7 cellular contexts compared by ENCODE assay signal in the genomic region with DNA sequence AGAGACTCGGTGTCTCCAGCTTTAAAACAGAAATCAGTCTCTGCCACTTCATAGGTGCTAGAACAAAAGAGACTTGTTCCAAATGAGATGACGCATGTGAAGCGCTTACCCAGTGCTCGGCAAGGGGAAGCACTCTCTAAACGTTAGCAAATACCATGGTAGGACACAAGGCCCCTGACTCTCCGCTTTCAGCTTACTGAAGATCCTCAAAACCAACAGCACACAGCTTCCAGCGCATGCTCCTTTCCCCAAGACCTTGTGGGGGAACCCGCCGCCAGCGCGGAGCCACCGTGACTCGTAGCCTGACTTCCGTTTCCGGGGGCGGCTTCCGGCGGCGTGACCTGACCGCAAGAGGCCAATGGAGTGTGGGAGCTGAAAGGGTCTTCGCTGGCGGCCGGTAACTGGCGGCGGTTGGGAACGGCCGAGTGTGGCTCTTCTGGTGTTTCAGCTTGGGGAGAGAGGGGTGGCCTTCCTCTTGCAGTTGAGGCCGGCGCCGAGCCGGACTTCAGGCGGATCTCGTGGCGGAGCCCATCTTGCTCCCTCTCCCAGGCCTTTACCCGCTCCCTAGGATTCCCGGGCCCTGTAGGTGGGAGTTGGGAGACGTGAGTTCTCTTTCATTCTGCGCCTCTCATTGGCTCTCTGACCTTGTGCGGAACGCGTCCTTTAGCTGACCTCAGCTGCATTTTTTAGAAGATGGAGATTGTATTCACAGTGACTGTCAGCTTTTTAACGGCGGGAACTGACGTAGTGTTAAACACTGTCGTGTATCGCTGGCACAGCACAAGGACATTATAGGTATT.
DNase-seq lines count a peak whose midpoint lies in the region; ATAC-seq and TF ChIP-seq lines count a peak whose summit lies in the region.

A gene with protein sequence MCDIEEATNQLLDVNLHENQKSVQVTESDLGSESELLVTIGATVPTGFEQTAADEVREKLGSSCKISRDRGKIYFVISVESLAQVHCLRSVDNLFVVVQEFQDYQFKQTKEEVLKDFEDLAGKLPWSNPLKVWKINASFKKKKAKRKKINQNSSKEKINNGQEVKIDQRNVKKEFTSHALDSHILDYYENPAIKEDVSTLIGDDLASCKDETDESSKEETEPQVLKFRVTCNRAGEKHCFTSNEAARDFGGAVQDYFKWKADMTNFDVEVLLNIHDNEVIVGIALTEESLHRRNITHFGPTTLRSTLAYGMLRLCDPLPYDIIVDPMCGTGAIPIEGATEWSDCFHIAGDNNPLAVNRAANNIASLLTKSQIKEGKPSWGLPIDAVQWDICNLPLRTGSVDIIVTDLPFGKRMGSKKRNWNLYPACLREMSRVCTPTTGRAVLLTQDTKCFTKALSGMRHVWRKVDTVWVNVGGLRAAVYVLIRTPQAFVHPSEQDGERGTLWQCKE (plus strand): TSS at position 324 of the 800 bp plus-strand sequence. CDS start 2,015 bp downstream, outside the sequence.

- no peak for TF ChIP-seq CTCF in astrocyte of the cerebellum (IDR thresholded peaks at IDR 0.05; ENCODE audit: low read depth, low read length, missing control alignments)
- no peak for TF ChIP-seq CTCF in retinal pigment epithelial cell (conservative IDR thresholded peaks at IDR 0.05; ENCODE audit: low read depth, low read length)

- H3K4me3 ChIP-seq in astrocyte of the cerebellum (ENCODE audit: low read depth, low read length) (peak within 1 kb of the TSS; percentile 69), retinal pigment epithelial cell (ENCODE audit: low read length) (peak within 1 kb of the TSS; percentile 81)

- in situ Hi-C loops in astrocyte of the cerebellum (cut with HindIII; ENCODE audit: low sequenced_read_pairs): no loop called here

- DNase-seq in NCI-H1930 (lab: John Stamatoyannopoulos, UW): peak; percentile 56 to 63
- DNase-seq in T-helper 9 cell: peak; percentile 87
- peak; percentile 75 for DNase-seq in astrocyte of the cerebellum (ENCODE audit: low read depth)
- peak; percentile 88 to 92 for DNase-seq in hippocampal formation (lab: John Stamatoyannopoulos, UW)
- DNase-seq in retinal pigment epithelial cell (ENCODE audit: low read depth): peak; percentile 63

- ATAC-seq in GM18502 (IDR thresholded peaks at IDR 0.05; ENCODE audit: poor library complexity, unreplicated experiment) (peak; percentile 98), HG02938 (IDR thresholded peaks at IDR 0.05; ENCODE audit: unreplicated experiment) (peak; percentile 89)

Comparison
In these comparisons a context has a peak if more than half of its experiments do, and no peak if none do; other contexts are left out.
1. Peak in every context shown above with its lines: DNase-seq, ATAC-seq and H3K4me3 ChIP-seq.